ENCODE assay signal across 1 cellular context in genomic region chrX:106718709-106719108, GRCh38.
TF ChIP-seq lines count a peak whose summit lies in the region.

No MANE protein-coding gene starts in this region.

TF ChIP-seq in HepG2, 621 proteins besides CTCF, POLR2A, EP300 and RAD21 (continued from another document and continues in another):
- no peak for TF ChIP-seq ATAD3A (CRISPR knock-in tag; IDR thresholded peaks at IDR 0.05)
- TF ChIP-seq ZNF777 (CRISPR knock-in tag; IDR thresholded peaks at IDR 0.05), result no peak
- no peak for TF ChIP-seq GPN1 (CRISPR knock-in tag; IDR thresholded peaks at IDR 0.05; ENCODE audit: borderline replicate concordance)
- TF ChIP-seq GATAD1 (CRISPR knock-in tag; IDR thresholded peaks at IDR 0.05), result no peak
- no peak for TF ChIP-seq ZNF407 (CRISPR knock-in tag; IDR thresholded peaks at IDR 0.05; ENCODE audit: not compliant biosample characterization)
- TF ChIP-seq CCAR2 (optimal IDR thresholded peaks at IDR 0.05; ENCODE audit: low read depth, low read length), result no peak
- TF ChIP-seq NFKBIZ (CRISPR knock-in tag; IDR thresholded peaks at IDR 0.05), result no peak
- TF ChIP-seq SRF (IDR thresholded peaks at IDR 0.05; ENCODE audit: low read depth, low read length), result no peak
- no peak for TF ChIP-seq THAP11 (CRISPR knock-in tag; IDR thresholded peaks at IDR 0.05)
- TF ChIP-seq TCF7L2 (IDR thresholded peaks at IDR 0.05; ENCODE audit: low read depth, low read length), result no peak
- no peak for TF ChIP-seq MAX (IDR thresholded peaks at IDR 0.05)
- TF ChIP-seq ZNF432 (CRISPR knock-in tag; IDR thresholded peaks at IDR 0.05; ENCODE audit: borderline replicate concordance), result no peak
- no peak for TF ChIP-seq ZNF644 (CRISPR knock-in tag; IDR thresholded peaks at IDR 0.05; ENCODE audit: low read depth)
- no peak for TF ChIP-seq ZBTB2 (CRISPR knock-in tag; IDR thresholded peaks at IDR 0.05; ENCODE audit: low read depth)
- no peak for TF ChIP-seq DMTF1 (CRISPR knock-in tag; IDR thresholded peaks at IDR 0.05)
- no peak for TF ChIP-seq ELF1 (CRISPR knock-in tag; IDR thresholded peaks at IDR 0.05)
- TF ChIP-seq ZNF513 (CRISPR knock-in tag; conservative IDR thresholded peaks at IDR 0.05), result no peak
- no peak for TF ChIP-seq ZNF83 (CRISPR knock-in tag; IDR thresholded peaks at IDR 0.05; ENCODE audit: borderline replicate concordance)
- TF ChIP-seq POLR2G (IDR thresholded peaks at IDR 0.05; ENCODE audit: low read depth, low read length), result no peak
- TF ChIP-seq ZFP37 (CRISPR knock-in tag; IDR thresholded peaks at IDR 0.05; ENCODE audit: borderline replicate concordance), result no peak
- no peak for TF ChIP-seq FIP1L1 (IDR thresholded peaks at IDR 0.05; ENCODE audit: borderline replicate concordance, insufficient read depth, low read depth, low read length)
- no peak for TF ChIP-seq ZNF280B (CRISPR knock-in tag; IDR thresholded peaks at IDR 0.05; ENCODE audit: borderline replicate concordance)
- no peak for TF ChIP-seq TFE3 (CRISPR knock-in tag; IDR thresholded peaks at IDR 0.05)
- no peak for TF ChIP-seq ETS1 (CRISPR knock-in tag; IDR thresholded peaks at IDR 0.05)
- peak; percentile 17; the same call in 1 of the 2 replicates for TF ChIP-seq HMG20A (CRISPR knock-in tag; IDR thresholded peaks at IDR 0.05; ENCODE audit: borderline replicate concordance)
- no peak for TF ChIP-seq ZNF883 (CRISPR knock-in tag; IDR thresholded peaks at IDR 0.05; ENCODE audit: not compliant biosample characterization)
- TF ChIP-seq SMARCC2 (IDR thresholded peaks at IDR 0.05), result no peak
- no peak for TF ChIP-seq NFE2L1 (CRISPR knock-in tag; IDR thresholded peaks at IDR 0.05; ENCODE audit: borderline replicate concordance)
- TF ChIP-seq STAG1 (CRISPR knock-in tag; IDR thresholded peaks at IDR 0.05), result no peak
- no peak for TF ChIP-seq THAP9 (CRISPR knock-in tag; IDR thresholded peaks at IDR 0.05; ENCODE audit: borderline replicate concordance)
- TF ChIP-seq SALL1 (CRISPR knock-in tag; IDR thresholded peaks at IDR 0.05), result peak; percentile 83
- no peak for TF ChIP-seq SETDB1 (CRISPR knock-in tag; IDR thresholded peaks at IDR 0.05; ENCODE audit: borderline replicate concordance)
- no peak for TF ChIP-seq ZNF362 (CRISPR knock-in tag; IDR thresholded peaks at IDR 0.05; ENCODE audit: borderline replicate concordance)
- TF ChIP-seq ATM (IDR thresholded peaks at IDR 0.05; ENCODE audit: borderline replicate concordance), result no peak
- TF ChIP-seq NFRKB (IDR thresholded peaks at IDR 0.05), result no peak
- peak; percentile 22; the same call in 1 of the 2 replicates for TF ChIP-seq ZMYM4 (CRISPR knock-in tag; IDR thresholded peaks at IDR 0.05)
- TF ChIP-seq TEAD3 (CRISPR knock-in tag; optimal IDR thresholded peaks at IDR 0.05; ENCODE audit: borderline replicate concordance), result no peak
- no peak for TF ChIP-seq ZNF713 (CRISPR knock-in tag; IDR thresholded peaks at IDR 0.05)
- TF ChIP-seq ZNF850 (CRISPR knock-in tag; conservative IDR thresholded peaks at IDR 0.05), result no peak
